ENCODE assay signal across 8 cellular contexts in the genomic region with DNA sequence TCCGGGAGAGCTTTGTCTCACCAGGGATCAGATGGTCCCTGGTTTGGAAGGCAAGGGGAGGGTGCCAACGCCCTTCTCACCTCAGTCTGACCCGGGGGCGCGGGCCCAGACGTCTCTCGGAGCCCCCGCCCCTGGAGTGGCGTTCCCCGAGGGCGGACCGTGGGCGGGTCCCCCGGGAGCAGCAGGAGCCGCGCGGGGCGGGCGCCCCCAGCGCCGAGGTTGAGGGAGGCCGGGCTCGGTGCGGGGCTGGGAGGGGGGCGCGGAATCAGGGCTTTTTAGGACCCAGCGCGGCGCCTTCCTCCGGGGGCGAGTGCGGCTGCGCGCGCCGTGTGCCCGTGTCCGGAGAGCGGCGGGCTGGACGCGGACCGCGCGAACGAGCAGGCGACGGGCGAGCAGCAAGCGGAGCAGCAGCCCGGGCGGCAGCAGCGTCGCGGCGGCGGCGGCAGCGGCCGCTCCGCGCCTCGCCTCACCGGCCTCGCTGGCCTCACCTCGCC. TPM values are rescaled to one million over a fixed set of nuclear protein-coding genes. Genes with fewer than 3 reads are reported as not detected.
DNase-seq lines count a peak whose midpoint lies in the region; ATAC-seq and TF ChIP-seq lines count a peak whose summit lies in the region.

TSS of gene KCNC1 (plus strand) at position 364 of the 494 bp plus-strand sequence. CDS start 1,222 bp downstream, outside the sequence.

- H2AFZ ChIP-seq in fibroblast of lung (ENCODE audit: low read length) = no peak within 1 kb of the TSS

- no peak within 1 kb of the TSS for H3K27ac Mint-ChIP-seq in nephron

- H3K4me2 ChIP-seq in BLaER1 (peak within 1 kb of the TSS; percentile 93), fibroblast of lung (ENCODE audit: extremely low read depth, insufficient read depth, low read length) (peak within 1 kb of the TSS; percentile 78)

- H3K4me1 ChIP-seq in BLaER1 (peaks cover 45% of the 10 kb centered on the region), fibroblast of lung (ENCODE audit: control insufficient read depth, extremely low read depth, insufficient read depth, low read length) (no peaks in the 10 kb centered on the region)

- TF ChIP-seq CTCF in HFF-Myc (IDR thresholded peaks at IDR 0.05; ENCODE audit: low read depth, low read length, missing control alignments) = no peak
- no peak for TF ChIP-seq CTCF in fibroblast of lung (conservative IDR thresholded peaks at IDR 0.05 in 1 of 2, IDR thresholded peaks at IDR 0.05 in 1 of 2; ENCODE audit: low read depth in 1 of 2, low read length in 2 of 2)
- TF ChIP-seq CTCF in nephron (IDR thresholded peaks at IDR 0.05; ENCODE audit: unreplicated experiment in 3 of 3) = no peak
- TF ChIP-seq CTCF in GM10266 (IDR thresholded peaks at IDR 0.05; ENCODE audit: control insufficient read depth, insufficient read depth, low read depth, missing control alignments) = no peak

- H3K27ac ChIP-seq in BLaER1 (no peak within 1 kb of the TSS), fibroblast of lung (ENCODE audit: insufficient read depth, low read length) (no peak within 1 kb of the TSS)

- DNase-seq in HFF-Myc (ENCODE audit: extremely low read depth, low read depth) (no peak), SK-MEL-5 (ENCODE audit: low read depth, low spot score) (peak; percentile 54), fibroblast of lung (ENCODE audit: low read depth in 2 of 2) (peak; percentile 33 to 53), GM10266 (ENCODE audit: extremely low spot score) (no peak)

- in situ Hi-C loops in SK-MEL-5 (cut with HindIII; ENCODE audit: low pct_unique_long_range_greater_than_20kb, low sequenced_read_pairs) = no loop called here

- no peaks in the 10 kb centered on the region for H3K36me3 Mint-ChIP-seq in nephron (ENCODE audit: low read depth)

- H3K9me3 Mint-ChIP-seq in nephron = no peaks in the 10 kb centered on the region

- H3K4me3 Mint-ChIP-seq in nephron = peak within 1 kb of the TSS; percentile 84 to 90 (median 88)

- H3K27me3 Mint-ChIP-seq in nephron (ENCODE audit: low read depth) = peaks cover 64% of the 10 kb centered on the region

- H3K79me2 ChIP-seq in fibroblast of lung (ENCODE audit: control insufficient read depth, insufficient read depth, low read length) = no peaks in the 10 kb centered on the region

- ATAC-seq in GM21515 (IDR thresholded peaks at IDR 0.05; ENCODE audit: unreplicated experiment) = no peak
- no peak for ATAC-seq in GM21529 (IDR thresholded peaks at IDR 0.05; ENCODE audit: unreplicated experiment)

- peaks cover 6% of the 10 kb centered on the region; the same call in 1 of the 2 replicates for H3K27me3 ChIP-seq in BLaER1
- peaks cover 39% of the 10 kb centered on the region for H3K27me3 ChIP-seq in fibroblast of lung (ENCODE audit: control insufficient read depth, insufficient read depth, low read length)

- H3K36me3 ChIP-seq in BLaER1 = no peaks in the 10 kb centered on the region
- H3K36me3 ChIP-seq in fibroblast of lung (ENCODE audit: control insufficient read depth, insufficient read depth, low read length) = no peaks in the 10 kb centered on the region

- H3K9me3 ChIP-seq in BLaER1 = no peaks in the 10 kb centered on the region
- no peaks in the 10 kb centered on the region for H3K9me3 ChIP-seq in fibroblast of lung (ENCODE audit: control insufficient read depth, insufficient read depth, low read depth, low read length)

- H3K4me3 ChIP-seq in BLaER1 = peak within 1 kb of the TSS; percentile 70
- H3K4me3 ChIP-seq in HFF-Myc (replicated peaks; ENCODE audit: low read depth, low read length) = peak within 1 kb of the TSS; percentile 26
- H3K4me3 ChIP-seq in fibroblast of lung (replicated peaks in 1 of 4; ENCODE audit: control extremely low read depth in 1 of 4, insufficient read depth in 1 of 4, low read depth in 3 of 4, low read length in 4 of 4) = peak within 1 kb of the TSS in 2 of 4 experiments; percentile 21 to 44

- peaks cover 16% of the 10 kb centered on the region for H3K4me1 Mint-ChIP-seq in nephron

- H4K20me1 ChIP-seq in BLaER1 = peaks cover 31% of the 10 kb centered on the region
- H4K20me1 ChIP-seq in fibroblast of lung (ENCODE audit: control insufficient read depth, extremely low read depth, insufficient read depth, low read length) = no peaks in the 10 kb centered on the region

- H3K9ac ChIP-seq in BLaER1 (no peak within 1 kb of the TSS; the same call in 1 of the 2 replicates), fibroblast of lung (ENCODE audit: insufficient read depth, low read length) (no peak within 1 kb of the TSS)

RNA-seq across cellular contexts. Expression of gene KCNC1, which starts in this region (rescaled TPM):
- total RNA-seq in SK-MEL-5 (2014; rRNA removed; shearing (Covaris generic)) = 0.11 and 0.27 TPM in 2 replicates
- polyA plus RNA-seq in SK-MEL-5 (2015; cell fraction: cytosol; rRNA removed) = 1.0 and 1.3 TPM in 2 replicates
- 1.6 and 2.4 TPM in 2 replicates for polyA plus RNA-seq in SK-MEL-5 (2015; cell fraction: nucleus; rRNA removed)
- under 0.01 TPM in 1 of 2 replicates, not detected in the other for total RNA-seq in fibroblast of lung
- polyA plus RNA-seq in fibroblast of lung = not detected in 2 replicates
- not detected in 2 replicates for polyA plus RNA-seq in fibroblast of lung (2012)
- polyA minus RNA-seq in fibroblast of lung (ENCODE audit: low replicate concordance) = not detected in 2 replicates

Comparison
In these comparisons a context has a peak if more than half of its experiments do, and no peak if none do; other contexts are left out.
1. Peak in DNase-seq and H3K4me2 ChIP-seq in fibroblast of lung; RNA of the gene not detected or under 1 TPM.